ENCODE assay signal across 8 cellular contexts in genomic region chr9:19102181-19102630, GRCh38. TPM values are rescaled to one million over a fixed set of nuclear protein-coding genes. Genes with fewer than 3 reads are reported as not detected.
DNase-seq lines count a peak whose midpoint lies in the region; ATAC-seq, FAIRE-seq and TF ChIP-seq lines count a peak whose summit lies in the region.

No MANE protein-coding gene starts in this region.

- peak; percentile 46 for DNase-seq in DMS53 (lab: John Stamatoyannopoulos, UW)
- DNase-seq in HT-29 (ENCODE audit: low spot score): peak; percentile 33
- peak in 4 of 5 experiments; percentile 8 to 74 (median 12) for DNase-seq in T-helper 2 cell
- DNase-seq in bronchial epithelial cell (ENCODE audit: low read depth): no peak
- peak; percentile 75 for DNase-seq in left kidney (ENCODE audit: low read depth, low spot score)
- DNase-seq in stimulated activated CD8-positive, alpha-beta memory T cell treated with anti-CD3 and anti-CD28 coated beads, Interleukin-4, amount 100 ng/mL, for 48 hours: peak; percentile 41
- no peak for DNase-seq in NCI-H774 (lab: John Stamatoyannopoulos, UW)

- H3K4me3 ChIP-seq in bronchial epithelial cell (ENCODE audit: low read depth, low read length): peak overlapping the region; percentile 68

- peaks cover 1% of the 10 kb centered on the region for H3K36me3 ChIP-seq in bronchial epithelial cell (ENCODE audit: control insufficient read depth, insufficient read depth, low read length)

- FAIRE-seq in bronchial epithelial cell (lab: Jason Lieb, UNC): no peak

- ATAC-seq in GM21390 (IDR thresholded peaks at IDR 0.05; ENCODE audit: unreplicated experiment): peak; percentile 31

- no peak for TF ChIP-seq CTCF in bronchial epithelial cell (IDR thresholded peaks at IDR 0.05; ENCODE audit: insufficient read depth, low read length, severe bottlenecking)

- no peaks in the 10 kb centered on the region for H3K27me3 ChIP-seq in bronchial epithelial cell (ENCODE audit: control insufficient read depth, insufficient read depth, low read length)

RNA-seq across cellular contexts. Expression of gene HAUS6, which starts 0.5 kb away (rescaled TPM):
- 9.8 and 9.9 TPM in 2 replicates for total RNA-seq in HT-29 (2014; rRNA removed; shearing (Covaris generic))
- total RNA-seq in bronchial epithelial cell: 11.1 and 12.9 TPM in 2 replicates

RNA-seq across cellular contexts. Expression of gene PLIN2, which starts 25.1 kb away (rescaled TPM):
- total RNA-seq in HT-29 (2014; rRNA removed; shearing (Covaris generic)): 7.2 and 8.9 TPM in 2 replicates
- total RNA-seq in bronchial epithelial cell: 167 and 209 TPM in 2 replicates

RNA-seq across cellular contexts. Expression of gene RRAGA, which starts 53.0 kb away (rescaled TPM):
- total RNA-seq in HT-29 (2014; rRNA removed; shearing (Covaris generic)): 16.9 and 23.1 TPM in 2 replicates
- 29.7 and 41.6 TPM in 2 replicates for total RNA-seq in bronchial epithelial cell

Comparison
In these comparisons a context has a peak if more than half of its experiments do, and no peak if none do; other contexts are left out.
1. DNase-seq: peak in DMS53 (single experiment), HT-29 (single experiment), T-helper 2 cell (4 of 5), left kidney (single experiment) and stimulated activated CD8-positive, alpha-beta memory T cell treated with anti-CD3 and anti-CD28 coated beads, Interleukin-4, amount 100 ng/mL, for 48 hours (single experiment); none in bronchial epithelial cell (single experiment) and NCI-H774 (single experiment).
2. RNA of gene PLIN2, which starts 25.1 kb away (total RNA-seq): 167 to 209 TPM in bronchial epithelial cell; 7.2 to 8.9 TPM in HT-29; every median in the first group is over 10 times any median in the second.